ENCODE assay signal across 35 cellular contexts in genomic region chr18:54517521-54517920, GRCh38.
"Had no signal": no experiment of that assay in that cellular context is flagged by ENCODE, and none has a peak within 500 bp of the region (broad histone marks: within the 10 kb centered on the region; RNA-seq: fewer than 3 reads in every experiment).

No MANE protein-coding gene starts in this region.

- H3K4me3 Mint-ChIP-seq: activated B cell treated with CpG ODN at 0.5 μM for 24 hours; activated CD4-positive, alpha-beta memory T cell treated with anti-CD3 and anti-CD28 coated beads for 36 hours; activated CD4-positive, alpha-beta T cell treated with anti-CD3 and anti-CD28 coated beads, Interleukin-2, amount 10 ng/mL, durations not matched to agents 24 days and 14 days; activated CD8-positive, alpha-beta T cell treated with anti-CD3 and anti-CD28 coated beads for 36 hours; activated naive CD4-positive, alpha-beta T cell treated with anti-CD3 and anti-CD28 coated beads for 36 hours; activated naive CD8-positive, alpha-beta T cell treated with anti-CD3 and anti-CD28 coated beads for 36 hours; activated T-cell treated with anti-CD3 and anti-CD28 coated beads, Interleukin-2, amount 50 U/mL, for 4 hours; activated T-cell treated with anti-CD3 and anti-CD28 coated beads, Interleukin-2, amount 50 U/mL, for 72 hours; activated T-helper 1 cell treated with anti-CD3 and anti-CD28 coated beads, Interleukin-12 subunit alpha, Interleukin-12 subunit beta, Interleukin-2, Interleukin-4 antibody, amounts not matched to agents 30 ng/mL and 10 ng/mL and 1 ng/mL, durations not matched to agents 14 hours and 24 hours and 36 hours; activated T-helper 17 cell treated with anti-CD3 and anti-CD28 coated beads, Interleukin-2, amount 50 U/mL, for 72 hours; T-helper 1 cell treated with Interleukin-12 subunit alpha and Interleukin-12 subunit beta and Interleukin-4 antibody, amounts not matched to agents 30 μg/mL and 1 μg/mL, for 36 hours; T-helper 2 cell treated with Interferon-gamma antibody and Interleukin-4, amounts not matched to agents 5 μg/mL and 100 μg/mL, for 36 hours had no signal

- H3K9me3 ChIP-seq: adrenal gland, body of pancreas, breast epithelium had no signal

- H3K27me3 Mint-ChIP-seq: activated B cell treated with CpG ODN at 0.5 μM for 24 hours; activated CD4-positive, alpha-beta memory T cell treated with anti-CD3 and anti-CD28 coated beads for 36 hours; activated CD4-positive, alpha-beta T cell treated with anti-CD3 and anti-CD28 coated beads, Interleukin-2, amount 10 ng/mL, durations not matched to agents 24 days and 14 days; activated naive CD8-positive, alpha-beta T cell treated with anti-CD3 and anti-CD28 coated beads for 36 hours had no signal

- H3K36me3 ChIP-seq: adrenal gland, brain microvascular endothelial cell, breast epithelium had no signal

- H3K36me3 Mint-ChIP-seq: activated CD4-positive, alpha-beta memory T cell treated with anti-CD3 and anti-CD28 coated beads for 36 hours; activated naive CD4-positive, alpha-beta T cell treated with anti-CD3 and anti-CD28 coated beads, Interleukin-2, amount 50 U/mL, for 72 hours; activated naive CD8-positive, alpha-beta T cell treated with anti-CD3 and anti-CD28 coated beads for 36 hours had no signal

- H3K4me3 ChIP-seq: adrenal gland, body of pancreas, breast epithelium had no signal

- H3K27me3 ChIP-seq: adrenal gland, body of pancreas, brain microvascular endothelial cell, breast epithelium had no signal

- H3K4me1 Mint-ChIP-seq: activated B cell treated with CpG ODN at 0.5 μM for 24 hours; activated CD4-positive, alpha-beta T cell treated with anti-CD3 and anti-CD28 coated beads, Interleukin-2, amount 10 ng/mL, durations not matched to agents 24 days and 14 days; activated naive CD8-positive, alpha-beta T cell treated with anti-CD3 and anti-CD28 coated beads for 36 hours; activated T-helper 17 cell treated with anti-CD3 and anti-CD28 coated beads, Interleukin-2, amount 50 U/mL, for 72 hours had no signal

- ATAC-seq: activated CD8-positive, alpha-beta T cell treated with anti-CD3 and anti-CD28 coated beads for 36 hours; activated naive CD4-positive, alpha-beta T cell treated with anti-CD3 and anti-CD28 coated beads, Interleukin-2, amount 50 U/mL, for 72 hours; activated T-cell treated with anti-CD3 and anti-CD28 coated beads, Interleukin-2, amount 50 U/mL, for 4 hours; activated T-cell treated with anti-CD3 and anti-CD28 coated beads, Interleukin-2, amount 50 U/mL, for 72 hours; activated T-helper 17 cell treated with anti-CD3 and anti-CD28 coated beads, Interleukin-2, amount 50 U/mL, for 72 hours; body of pancreas had no signal

- H3K27ac ChIP-seq: adrenal gland, body of pancreas, brain microvascular endothelial cell, breast epithelium, VCaP had no signal

- H3K27ac Mint-ChIP-seq: activated B cell treated with CpG ODN at 0.5 μM for 24 hours; activated CD4-positive, alpha-beta memory T cell treated with anti-CD3 and anti-CD28 coated beads for 36 hours; activated CD4-positive, alpha-beta T cell treated with anti-CD3 and anti-CD28 coated beads, Interleukin-2, amount 10 ng/mL, durations not matched to agents 24 days and 14 days; activated CD8-positive, alpha-beta T cell treated with anti-CD3 and anti-CD28 coated beads for 36 hours; activated naive CD4-positive, alpha-beta T cell treated with anti-CD3 and anti-CD28 coated beads for 36 hours; activated naive CD4-positive, alpha-beta T cell treated with anti-CD3 and anti-CD28 coated beads, Interleukin-2, amount 50 U/mL, for 72 hours; activated naive CD8-positive, alpha-beta T cell treated with anti-CD3 and anti-CD28 coated beads for 36 hours; activated T-cell treated with anti-CD3 and anti-CD28 coated beads, Interleukin-2, amount 50 U/mL, for 72 hours; activated T-helper 1 cell treated with anti-CD3 and anti-CD28 coated beads, Interleukin-12 subunit alpha, Interleukin-12 subunit beta, Interleukin-2, Interleukin-4 antibody, amounts not matched to agents 30 ng/mL and 10 ng/mL and 1 ng/mL, durations not matched to agents 14 hours and 24 hours and 36 hours; activated T-helper 17 cell treated with anti-CD3 and anti-CD28 coated beads, Interleukin-2, amount 50 U/mL, for 72 hours; T-helper 1 cell treated with Interleukin-12 subunit alpha and Interleukin-12 subunit beta and Interleukin-4 antibody, amounts not matched to agents 30 μg/mL and 1 μg/mL, for 36 hours; T-helper 2 cell treated with Interferon-gamma antibody and Interleukin-4, amounts not matched to agents 5 μg/mL and 100 μg/mL, for 36 hours had no signal

- H3K4me1 ChIP-seq: adrenal gland, breast epithelium had no signal

- DNase-seq: activated B cell treated with CpG ODN at 0.5 μM for 24 hours; activated CD4-positive, alpha-beta memory T cell treated with anti-CD3 and anti-CD28 coated beads for 36 hours; activated CD4-positive, alpha-beta T cell treated with anti-CD3 and anti-CD28 coated beads for 4 hours; activated CD4-positive, alpha-beta T cell treated with anti-CD3 and anti-CD28 coated beads, Interleukin-2, amount 10 ng/mL, durations not matched to agents 24 days and 14 days; activated CD4-positive, alpha-beta T cell treated with anti-CD3 and anti-CD28 coated beads, Interleukin-2, amount 50 U/mL, for 1 hour; activated CD4-positive, alpha-beta T cell treated with anti-CD3 and anti-CD28 coated beads, Interleukin-2, amount 50 U/mL, for 4 hours; activated CD4-positive, CD25-positive, alpha-beta regulatory T cell treated with anti-CD3 and anti-CD28 coated beads, Interleukin-2, amount 50 U/mL, for 72 hours; activated CD8-positive, alpha-beta memory T cell treated with anti-CD3 and anti-CD28 coated beads, Interleukin-2, amount 50 U/mL, for 4 hours; activated CD8-positive, alpha-beta T cell treated with anti-CD3 and anti-CD28 coated beads for 36 hours; activated effector memory CD4-positive, alpha-beta T cell treated with anti-CD3 and anti-CD28 coated beads, Interleukin-2, amount 50 U/mL, for 16 hours; activated gamma-delta T cell treated with Interleukin-2 at 50 U/mL for 16 hours; activated naive CD4-positive, alpha-beta T cell; activated naive CD4-positive, alpha-beta T cell treated with anti-CD3 and anti-CD28 coated beads for 36 hours; activated naive CD4-positive, alpha-beta T cell treated with anti-CD3 and anti-CD28 coated beads, Interleukin-2, amount 50 U/mL, for 16 hours; activated naive CD8-positive, alpha-beta T cell treated with anti-CD3 and anti-CD28 coated beads for 36 hours; activated T-cell treated with anti-CD3 and anti-CD28 coated beads for 4 hours; activated T-cell treated with anti-CD3 and anti-CD28 coated beads, Interleukin-2, amount 50 U/mL, for 1 hour; activated T-cell treated with anti-CD3 and anti-CD28 coated beads, Interleukin-2, amount 50 U/mL, for 4 hours; activated T-cell treated with anti-CD3 and anti-CD28 coated beads, Interleukin-2, amount 50 U/mL, for 72 hours; adrenal gland; amniotic stem cell; aorta; body of pancreas; brain microvascular endothelial cell; central memory CD4-positive, alpha-beta T cell; T-helper 1 cell; T-helper 2 cell; T-helper 9 cell had no signal

- H3K9me3 Mint-ChIP-seq: activated B cell treated with CpG ODN at 0.5 μM for 24 hours; activated CD4-positive, alpha-beta memory T cell treated with anti-CD3 and anti-CD28 coated beads for 36 hours; activated CD4-positive, alpha-beta T cell treated with anti-CD3 and anti-CD28 coated beads, Interleukin-2, amount 10 ng/mL, durations not matched to agents 24 days and 14 days; activated CD8-positive, alpha-beta T cell treated with anti-CD3 and anti-CD28 coated beads for 36 hours; activated naive CD4-positive, alpha-beta T cell treated with anti-CD3 and anti-CD28 coated beads for 36 hours; activated naive CD4-positive, alpha-beta T cell treated with anti-CD3 and anti-CD28 coated beads, Interleukin-2, amount 50 U/mL, for 72 hours; activated naive CD8-positive, alpha-beta T cell treated with anti-CD3 and anti-CD28 coated beads for 36 hours; activated T-cell treated with anti-CD3 and anti-CD28 coated beads, Interleukin-2, amount 50 U/mL, for 4 hours; activated T-cell treated with anti-CD3 and anti-CD28 coated beads, Interleukin-2, amount 50 U/mL, for 72 hours; activated T-helper 1 cell treated with anti-CD3 and anti-CD28 coated beads, Interleukin-12 subunit alpha, Interleukin-12 subunit beta, Interleukin-2, Interleukin-4 antibody, amounts not matched to agents 30 ng/mL and 10 ng/mL and 1 ng/mL, durations not matched to agents 14 hours and 24 hours and 36 hours; activated T-helper 17 cell treated with anti-CD3 and anti-CD28 coated beads, Interleukin-2, amount 50 U/mL, for 72 hours; T-helper 1 cell treated with Interleukin-12 subunit alpha and Interleukin-12 subunit beta and Interleukin-4 antibody, amounts not matched to agents 30 μg/mL and 1 μg/mL, for 36 hours; T-helper 2 cell treated with Interferon-gamma antibody and Interleukin-4, amounts not matched to agents 5 μg/mL and 100 μg/mL, for 36 hours had no signal
